ENCODE assay signal across 8 cellular contexts in genomic region chr3:43544277-43544676, GRCh38.
DNase-seq lines count a peak whose midpoint lies in the region; ATAC-seq and TF ChIP-seq lines count a peak whose summit lies in the region.
"Not testable (repeated sequence)": the region's sequence is repeated elsewhere in the genome, so short reads cannot be mapped to it uniquely, and the experiment has no call there.

No MANE protein-coding gene starts in this region.

- H3K4me3 Mint-ChIP-seq in HFFc6 = not testable (repeated sequence)

- peak; percentile 67 for ATAC-seq in mucosa of descending colon

- not testable (repeated sequence) for H3K4me1 ChIP-seq in mucosa of descending colon (ENCODE audit: low read depth); tibial nerve

- not testable (repeated sequence) for H3K9me3 ChIP-seq in mucosa of descending colon, tibial nerve

- DNase-seq in D341Med (ENCODE audit: low spot score) (peak; percentile 34), HFFc6 (peak; percentile 64), NCI-H2107 (lab: John Stamatoyannopoulos, UW) (peak; percentile 8), SHP77 (lab: John Stamatoyannopoulos, UW) (peak; percentile 18 to 35), brain pericyte (ENCODE audit: low read depth, low spot score) (peak; percentile 11), globus pallidus (ENCODE audit: low spot score) (peak; percentile 36)
- DNase-seq in mucosa of descending colon; tibial nerve (ENCODE audit: low spot score in 2 of 2): not testable (repeated sequence)

- not testable (repeated sequence) for TF ChIP-seq POLR2A in tibial nerve (IDR thresholded peaks at IDR 0.05)

- H3K36me3 Mint-ChIP-seq in HFFc6 (ENCODE audit: low read depth) = not testable (repeated sequence)

- H3K9me3 Mint-ChIP-seq in HFFc6 = not testable (repeated sequence)

- H3K4me1 Mint-ChIP-seq in HFFc6 (ENCODE audit: low read depth) = peaks cover 12% of the 10 kb centered on the region

- H3K36me3 ChIP-seq in mucosa of descending colon (ENCODE audit: low read depth) = not testable (repeated sequence)
- peaks cover 0 to 28% (median 0%) of the 10 kb centered on the region in 3 donors for H3K36me3 ChIP-seq in tibial nerve

- TF ChIP-seq EP300 in tibial nerve (IDR thresholded peaks at IDR 0.05) = not testable (repeated sequence)

- intact Hi-C loops in mucosa of descending colon (cut with DNase I, micrococcal nuclease) = loop anchor here in 1 of 2 donors (10.0 kb wide), 2 partner anchors 91 to 651 kb away; no protein-coding TSS in a partner anchor

- WGBS in tibial nerve, 2 donors = 96% methylated on average over 3 of the region's 3 CpGs

- H3K4me3 ChIP-seq in mucosa of descending colon, tibial nerve: not testable (repeated sequence)

- not testable (repeated sequence) for H3K27me3 Mint-ChIP-seq in HFFc6 (ENCODE audit: insufficient read depth)

- not testable (repeated sequence) for H3K27ac ChIP-seq in tibial nerve

- not testable (repeated sequence) for H3K27me3 ChIP-seq in tibial nerve

- TF ChIP-seq CTCF in HFFc6 (IDR thresholded peaks at IDR 0.05) = peak; percentile 82
- not testable (repeated sequence) for TF ChIP-seq CTCF in mucosa of descending colon (IDR thresholded peaks at IDR 0.05)
- peak; percentile 34 to 68 (median 52) for TF ChIP-seq CTCF in tibial nerve (IDR thresholded peaks at IDR 0.05)

- not testable (repeated sequence) for H3K27ac Mint-ChIP-seq in HFFc6
